In the genomic region with DNA sequence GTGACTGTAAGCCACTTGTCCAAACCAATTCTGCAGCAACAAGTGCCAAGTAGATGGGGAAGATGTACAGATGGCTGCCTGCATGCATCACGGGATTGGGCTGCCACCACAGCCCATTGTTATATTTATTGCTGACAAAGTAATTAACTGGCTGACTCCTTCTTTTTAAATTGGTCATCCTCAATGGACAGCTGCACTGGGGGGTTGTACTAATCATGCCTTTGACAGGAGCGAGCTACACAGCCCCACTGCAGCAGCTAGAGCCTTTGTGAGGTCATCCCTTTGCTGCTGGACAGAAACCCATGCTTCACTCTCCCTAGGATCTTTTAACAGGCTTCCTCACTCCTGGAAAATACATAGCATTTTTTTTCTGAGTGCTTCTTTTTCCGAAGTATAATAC, we compare ENCODE assay signal across 18 cellular contexts.
DNase-seq lines count a peak whose midpoint lies in the region; ATAC-seq and TF ChIP-seq lines count a peak whose summit lies in the region.
"Had no signal": no experiment of that assay in that cellular context is flagged by ENCODE, and none has a peak within 500 bp of the region (broad histone marks: within the 10 kb centered on the region; RNA-seq: fewer than 3 reads in every experiment).

No MANE protein-coding gene starts in this region.

- no peaks in the 10 kb centered on the region for H4K20me1 ChIP-seq in SK-N-SH (ENCODE audit: insufficient read depth)

- H3K4me1 ChIP-seq in foreskin keratinocyte: no peaks in the 10 kb centered on the region
- H3K4me1 ChIP-seq in SK-N-SH (ENCODE audit: control insufficient read depth in 1 of 2, insufficient read depth in 2 of 2, low read depth in 1 of 2, low read length in 1 of 2): no peaks in the 10 kb centered on the region
- H3K4me1 ChIP-seq: Caco-2 had no signal

- TF ChIP-seq CTCF in foreskin keratinocyte (conservative IDR thresholded peaks at IDR 0.05): no peak
- no peak for TF ChIP-seq CTCF in SK-N-SH (IDR thresholded peaks at IDR 0.05)

- H3K36me3 ChIP-seq in SK-N-SH (replicated peaks in 1 of 2; ENCODE audit: control insufficient read depth in 1 of 2, insufficient read depth in 2 of 2, low read length in 1 of 2): no peaks in the 10 kb centered on the region

- ATAC-seq in foreskin keratinocyte: peak; percentile 25

- no peaks in the 10 kb centered on the region for H3K79me2 ChIP-seq in SK-N-SH (ENCODE audit: insufficient read depth)

- TF ChIP-seq RAD21 in SK-N-SH (IDR thresholded peaks at IDR 0.05; ENCODE audit: low read length): no peak

- H2AFZ ChIP-seq in SK-N-SH (ENCODE audit: low read depth): no peak overlapping the region
- H2AFZ ChIP-seq: GM23248 had no signal

- H3K9me3 ChIP-seq in SK-N-SH: no peaks in the 10 kb centered on the region
- H3K9me3 ChIP-seq: Caco-2 had no signal

- no peak overlapping the region for H3K27ac ChIP-seq in foreskin keratinocyte
- no peak overlapping the region for H3K27ac ChIP-seq in SK-N-SH (ENCODE audit: low read depth in 2 of 2, low read length in 1 of 2)
- H3K27ac ChIP-seq: C4-2B, GM23248 had no signal

- H3K9ac ChIP-seq in SK-N-SH: no peak overlapping the region
- H3K9ac ChIP-seq: GM23248 had no signal

- WGBS in SK-N-SH (ENCODE audit: low lambda C conversion rate): 8% methylated on average over 3 of the region's 3 CpGs

- H3K27me3 ChIP-seq in foreskin keratinocyte: no peaks in the 10 kb centered on the region
- H3K27me3 ChIP-seq in SK-N-SH (ENCODE audit: insufficient read depth): no peaks in the 10 kb centered on the region

- POLR2A ChIA-PET in SK-N-SH (lab: Yijun Ruan, JAX): no interaction called here

- H3K4me2 ChIP-seq in SK-N-SH: no peak overlapping the region

- no peak overlapping the region for H3K4me3 ChIP-seq in SK-N-SH (ENCODE audit: low read depth in 2 of 2, low read length in 1 of 2)
- H3K4me3 ChIP-seq: GM23248 had no signal

- CTCF ChIA-PET in SK-N-SH (lab: Yijun Ruan, JAX): no interaction called here

- DNase-seq in NCI-H1436 (lab: John Stamatoyannopoulos, UW) (peak; percentile 3), NCI-H1436 treated with DMSO at 0.1 percent for 48 hours (lab: John Stamatoyannopoulos, UW) (no peak), NCI-H82 treated with DMSO at 0.1 percent for 48 hours (lab: John Stamatoyannopoulos, UW; ENCODE audit: unreplicated experiment) (peak; percentile 50), foreskin keratinocyte (no peak), retina (peak; percentile 63), NCI-H1930 (lab: John Stamatoyannopoulos, UW) (no peak), SK-N-SH (no peak), H4 (ENCODE audit: low spot score) (no peak)
- DNase-seq: Caco-2, DMS53, GM23248, MV-4-11, NCI-H2029 treated with DMSO at 0.1 percent for 48 hours, NCI-H345, NCI-H526 treated with DMSO at 0.1 percent for 48 hours, RPMI8226, SW 1271 had no signal

- TF ChIP-seq EP300 in SK-N-SH (IDR thresholded peaks at IDR 0.05; ENCODE audit: borderline replicate concordance in 1 of 2, low read depth in 1 of 2, low read length in 1 of 2): no peak

- no peaks in the 10 kb centered on the region for H3K9me2 ChIP-seq in SK-N-SH

- no peaks in the 10 kb centered on the region for H3F3A ChIP-seq in SK-N-SH (replicated peaks; ENCODE audit: insufficient read depth)

TF ChIP-seq in SK-N-SH, 30 proteins besides CTCF, POLR2A, EP300 and RAD21:
- no peak for TF ChIP-seq NRF1 (IDR thresholded peaks at IDR 0.05; ENCODE audit: low read depth, low read length)
- no peak for TF ChIP-seq GATA2 (CRISPR knock-in tag; IDR thresholded peaks at IDR 0.05)
- TF ChIP-seq, protein P1, sequence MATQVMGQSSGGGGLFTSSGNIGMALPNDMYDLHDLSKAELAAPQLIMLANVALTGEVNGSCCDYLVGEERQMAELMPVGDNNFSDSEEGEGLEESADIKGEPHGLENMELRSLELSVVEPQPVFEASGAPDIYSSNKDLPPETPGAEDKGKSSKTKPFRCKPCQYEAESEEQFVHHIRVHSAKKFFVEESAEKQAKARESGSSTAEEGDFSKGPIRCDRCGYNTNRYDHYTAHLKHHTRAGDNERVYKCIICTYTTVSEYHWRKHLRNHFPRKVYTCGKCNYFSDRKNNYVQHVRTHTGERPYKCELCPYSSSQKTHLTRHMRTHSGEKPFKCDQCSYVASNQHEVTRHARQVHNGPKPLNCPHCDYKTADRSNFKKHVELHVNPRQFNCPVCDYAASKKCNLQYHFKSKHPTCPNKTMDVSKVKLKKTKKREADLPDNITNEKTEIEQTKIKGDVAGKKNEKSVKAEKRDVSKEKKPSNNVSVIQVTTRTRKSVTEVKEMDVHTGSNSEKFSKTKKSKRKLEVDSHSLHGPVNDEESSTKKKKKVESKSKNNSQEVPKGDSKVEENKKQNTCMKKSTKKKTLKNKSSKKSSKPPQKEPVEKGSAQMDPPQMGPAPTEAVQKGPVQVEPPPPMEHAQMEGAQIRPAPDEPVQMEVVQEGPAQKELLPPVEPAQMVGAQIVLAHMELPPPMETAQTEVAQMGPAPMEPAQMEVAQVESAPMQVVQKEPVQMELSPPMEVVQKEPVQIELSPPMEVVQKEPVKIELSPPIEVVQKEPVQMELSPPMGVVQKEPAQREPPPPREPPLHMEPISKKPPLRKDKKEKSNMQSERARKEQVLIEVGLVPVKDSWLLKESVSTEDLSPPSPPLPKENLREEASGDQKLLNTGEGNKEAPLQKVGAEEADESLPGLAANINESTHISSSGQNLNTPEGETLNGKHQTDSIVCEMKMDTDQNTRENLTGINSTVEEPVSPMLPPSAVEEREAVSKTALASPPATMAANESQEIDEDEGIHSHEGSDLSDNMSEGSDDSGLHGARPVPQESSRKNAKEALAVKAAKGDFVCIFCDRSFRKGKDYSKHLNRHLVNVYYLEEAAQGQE (IDR thresholded peaks at IDR 0.05; ENCODE audit: low read depth, low read length): no peak

Comparison
In these comparisons a context has a peak if more than half of its experiments do, and no peak if none do; other contexts are left out.
1. DNase-seq: peak in NCI-H1436 (single experiment), NCI-H82 treated with DMSO at 0.1 percent for 48 hours (single experiment) and retina (single experiment); none in NCI-H1436 treated with DMSO at 0.1 percent for 48 hours (single experiment), foreskin keratinocyte (0 of 2), NCI-H1930 (0 of 2), SK-N-SH (single experiment) and H4 (single experiment).